In genomic region chr7:92527300-92528187, GRCh38 we compare ENCODE assay signal across 8 cellular contexts. TPM values are rescaled to one million over a fixed set of nuclear protein-coding genes. Genes with fewer than 3 reads are reported as not detected.
A peak's percentile ranks its signal among the peaks of the same experiment; 100 is the strongest.
DNase-seq lines count a peak whose midpoint lies in the region; ATAC-seq and TF ChIP-seq lines count a peak whose summit lies in the region.

No MANE protein-coding gene starts in this region.

- TF ChIP-seq CTCF in fibroblast of villous mesenchyme (IDR thresholded peaks at IDR 0.05; ENCODE audit: insufficient read depth, low read depth, low read length) (peak; percentile 19), testis (IDR thresholded peaks at IDR 0.05) (no peak)

- peak; percentile 34 to 67 (median 43) for DNase-seq in CD8-positive, alpha-beta memory T cell
- DNase-seq in HT1080 (ENCODE audit: low read depth) (peak; percentile 49), RPMI7951 (ENCODE audit: low read depth) (peak; percentile 62), fibroblast of villous mesenchyme (ENCODE audit: low read depth) (peak; percentile 64), neuronal stem cell (ENCODE audit: low spot score) (peak; percentile 36), testis (peak; percentile 60)
- peak; percentile 35 for DNase-seq in activated T-helper 9 cell treated with anti-CD3 and anti-CD28 coated beads, Interleukin-2, amount 50 U/mL, for 16 hours (ENCODE audit: low read depth)

- no peak overlapping the region for H2BK15ac ChIP-seq in neuronal stem cell (ENCODE audit: low read length)

- peak; percentile 17 for ATAC-seq in GM19468 (IDR thresholded peaks at IDR 0.05; ENCODE audit: extremely low read depth, unreplicated experiment)

- H3K27ac ChIP-seq in CD8-positive, alpha-beta memory T cell (ENCODE audit: low read depth, low read length), result peak overlapping the region; percentile 77
- H3K27ac ChIP-seq in neuronal stem cell (replicated peaks; ENCODE audit: low read length) (peak overlapping the region; percentile 49), testis (peak overlapping the region; percentile 86 to 88)

- peak overlapping the region; percentile 95 for H3K23ac ChIP-seq in neuronal stem cell (ENCODE audit: low read depth, low read length, poor library complexity)

- H4K8ac ChIP-seq in neuronal stem cell (ENCODE audit: low read depth, low read length), result no peak overlapping the region

- H3K36me3 ChIP-seq in CD8-positive, alpha-beta memory T cell (ENCODE audit: insufficient read depth, low read length), result peaks cover 7% of the 10 kb centered on the region
- peaks cover 8 to 25% of the 10 kb centered on the region in 2 donors for H3K36me3 ChIP-seq in neuronal stem cell (replicated peaks in 1 of 2; ENCODE audit: control insufficient read depth in 2 of 2, insufficient read depth in 2 of 2, low read length in 2 of 2)
- H3K36me3 ChIP-seq in testis (ENCODE audit: low read depth, missing control alignments), result no peaks in the 10 kb centered on the region

- no peak overlapping the region for H3K4ac ChIP-seq in neuronal stem cell (ENCODE audit: low read length)

- no peak for TF ChIP-seq POLR2A in testis (IDR thresholded peaks at IDR 0.05)

- CTCF ChIA-PET in CD8-positive, alpha-beta memory T cell (lab: Charles Lee), result interaction anchor here (1.2 to 3.4 kb wide), 15 partner anchors 11 to 586 kb away, joined by 3 to 19 read pairs (median 5); partner anchors contain the start of genes ANKIB1, CDK6, GATAD1 and KRIT1

- no peak overlapping the region for H4K91ac ChIP-seq in neuronal stem cell (ENCODE audit: low read depth, low read length, poor library complexity)

- H3K27ac Mint-ChIP-seq in CD8-positive, alpha-beta memory T cell, result peak overlapping the region; percentile 87 to 98 (median 94)

- peaks cover 34 to 53% (median 52%) of the 10 kb centered on the region in 3 donors for H3K4me1 Mint-ChIP-seq in CD8-positive, alpha-beta memory T cell

- H3K79me1 ChIP-seq in neuronal stem cell (ENCODE audit: low read depth, low read length), result peaks cover 5% of the 10 kb centered on the region

- H3K14ac ChIP-seq in neuronal stem cell (ENCODE audit: low read length), result no peak overlapping the region

- peak overlapping the region; percentile 86 to 97 (median 89) for H3K4me3 Mint-ChIP-seq in CD8-positive, alpha-beta memory T cell

- no peak overlapping the region for H2BK5ac ChIP-seq in neuronal stem cell (ENCODE audit: low read length)

- intact Hi-C loops in testis (cut with DNase I; ENCODE audit: low total_unique reads), result no loop called here

- no peak overlapping the region for H2BK12ac ChIP-seq in neuronal stem cell (ENCODE audit: low read length)

- no peaks in the 10 kb centered on the region for H3K27me3 ChIP-seq in CD8-positive, alpha-beta memory T cell (ENCODE audit: insufficient read depth, low read length, poor library complexity, severe bottlenecking)
- H3K27me3 ChIP-seq in neuronal stem cell (ENCODE audit: control insufficient read depth in 3 of 3, insufficient read depth in 3 of 3, low read depth in 1 of 3, low read length in 3 of 3) (no peaks in the 10 kb centered on the region), testis (no peaks in the 10 kb centered on the region)

- WGBS in neuronal stem cell (ENCODE audit: extremely low coverage in 2 of 2, insufficient read length in 2 of 2, insufficient replicate concordance in 1 of 2), 2 donors, result no CpG with 5 or more reads among the region's 31 CpGs
- WGBS in testis, 2 donors, result 0 to 1% methylated on average over 29 to 31 of the region's 31 CpGs

- H2BK120ac ChIP-seq in neuronal stem cell (ENCODE audit: low read depth, low read length), result no peak overlapping the region

- peaks cover 17% of the 10 kb centered on the region for H3K4me1 ChIP-seq in CD8-positive, alpha-beta memory T cell (ENCODE audit: insufficient read depth, low read length)
- H3K4me1 ChIP-seq in neuronal stem cell (ENCODE audit: control insufficient read depth in 2 of 2, insufficient read depth in 1 of 2, low read depth in 1 of 2, low read length in 2 of 2) (peaks cover 0 to 7% of the 10 kb centered on the region in 2 donors), testis (peaks cover 13% of the 10 kb centered on the region)

- H3K36me3 Mint-ChIP-seq in CD8-positive, alpha-beta memory T cell, result peaks cover 0 to 45% (median 12%) of the 10 kb centered on the region in 3 donors

- no peaks in the 10 kb centered on the region for H3K9me3 ChIP-seq in CD8-positive, alpha-beta memory T cell (ENCODE audit: low read length)
- H3K9me3 ChIP-seq in neuronal stem cell (replicated peaks in 1 of 2; ENCODE audit: control insufficient read depth in 2 of 2, insufficient read depth in 1 of 2, low read depth in 1 of 2, low read length in 2 of 2) (no peaks in the 10 kb centered on the region), testis (no peaks in the 10 kb centered on the region)

- H2AK5ac ChIP-seq in neuronal stem cell (ENCODE audit: low read depth, low read length), result peak overlapping the region; percentile 90

- peaks cover 0 to 3% of the 10 kb centered on the region in 2 donors for H3K27me3 Mint-ChIP-seq in CD8-positive, alpha-beta memory T cell

- peak overlapping the region; percentile 79 for H3K4me2 ChIP-seq in neuronal stem cell (ENCODE audit: insufficient read depth, low read length, poor library complexity, severe bottlenecking)

- peak overlapping the region; percentile 93 for H3K18ac ChIP-seq in neuronal stem cell (ENCODE audit: low read length)

- POLR2A ChIA-PET in CD8-positive, alpha-beta memory T cell (lab: Charles Lee), result interaction anchor here (0.9 to 2.0 kb wide), 9 partner anchors 13 to 704 kb away, joined by 3 to 32 read pairs (median 4); partner anchors contain the start of genes ANKIB1, FAM133B, GATAD1 and KRIT1

- peak overlapping the region; percentile 90 for H3K4me3 ChIP-seq in CD8-positive, alpha-beta memory T cell (ENCODE audit: low read length)
- H3K4me3 ChIP-seq in fibroblast of villous mesenchyme (ENCODE audit: low read depth, low read length) (peak overlapping the region; percentile 80), neuronal stem cell (ENCODE audit: low read length in 2 of 2) (peak overlapping the region; percentile 98 to 99), testis (peak overlapping the region; percentile 88 to 94)

- peak overlapping the region; percentile 97 for H3K9ac ChIP-seq in neuronal stem cell (ENCODE audit: low read depth, low read length, poor library complexity)

- peak overlapping the region; percentile 97 for H2AFZ ChIP-seq in neuronal stem cell (ENCODE audit: low read length)

- no peaks in the 10 kb centered on the region for H3K9me3 Mint-ChIP-seq in CD8-positive, alpha-beta memory T cell

RNA-seq across cellular contexts. Expression of gene PEX1, which starts 0.8 kb away (rescaled TPM):
- total RNA-seq in CD8-positive, alpha-beta memory T cell, result 10 to 100 TPM; 17.8 to 18.0 TPM
- polyA plus RNA-seq in CD8-positive, alpha-beta memory T cell, result 9.2 TPM
- total RNA-seq in HT1080 (2014; rRNA removed; shearing (Covaris generic)), result 7.2 TPM in 2 replicates
- polyA plus RNA-seq in HT1080 (2015; cell fraction: cytosol; rRNA removed), result 7.3 and 14.9 TPM in 2 replicates
- polyA plus RNA-seq in HT1080 (2015; cell fraction: nucleus; rRNA removed), result 50.6 and 50.9 TPM in 2 replicates
- 11.6 and 13.2 TPM in 2 replicates for total RNA-seq in RPMI7951 (2014; rRNA removed; shearing (Covaris generic))
- total RNA-seq in fibroblast of villous mesenchyme, result 17.1 and 30.2 TPM in 2 replicates
- 22.6 TPM for polyA plus RNA-seq in neuronal stem cell (2013, experiment 1 of 2)
- polyA plus RNA-seq in neuronal stem cell (2013, experiment 2 of 2), result 21.8 TPM
- 10 to 100 TPM; 27.4 to 29.4 TPM for total RNA-seq in testis
- polyA plus RNA-seq in testis (ENCODE audit: insufficient read depth, low read depth, low replicate concordance), result 20.4 TPM

RNA-seq across cellular contexts. Expression of gene RBM48, which starts 1.1 kb away (rescaled TPM):
- 10 to 100 TPM; 15.7 to 18.0 TPM for total RNA-seq in CD8-positive, alpha-beta memory T cell
- polyA plus RNA-seq in CD8-positive, alpha-beta memory T cell, result 28.3 TPM
- 9.1 TPM in 2 replicates for total RNA-seq in HT1080 (2014; rRNA removed; shearing (Covaris generic))
- polyA plus RNA-seq in HT1080 (2015; cell fraction: cytosol; rRNA removed), result 13.7 and 13.8 TPM in 2 replicates
- 19.5 and 24.2 TPM in 2 replicates for polyA plus RNA-seq in HT1080 (2015; cell fraction: nucleus; rRNA removed)
- 9.2 and 9.6 TPM in 2 replicates for total RNA-seq in RPMI7951 (2014; rRNA removed; shearing (Covaris generic))
- 5.8 and 9.9 TPM in 2 replicates for total RNA-seq in fibroblast of villous mesenchyme
- polyA plus RNA-seq in neuronal stem cell (2013, experiment 1 of 2), result 12.2 TPM
- polyA plus RNA-seq in neuronal stem cell (2013, experiment 2 of 2), result 13.1 TPM
- 10 to 100 TPM; 20.5 to 22.5 TPM for total RNA-seq in testis
- 20.3 TPM for polyA plus RNA-seq in testis (ENCODE audit: insufficient read depth, low read depth, low replicate concordance)

RNA-seq across cellular contexts. Expression of gene ERVW-1, which starts 49.8 kb away (rescaled TPM):
- total RNA-seq in CD8-positive, alpha-beta memory T cell, result not detected
- polyA plus RNA-seq in CD8-positive, alpha-beta memory T cell, result not detected
- total RNA-seq in HT1080 (2014; rRNA removed; shearing (Covaris generic)), result not detected in 2 replicates
- not detected in 2 replicates for polyA plus RNA-seq in HT1080 (2015; cell fraction: cytosol; rRNA removed)
- polyA plus RNA-seq in HT1080 (2015; cell fraction: nucleus; rRNA removed), result not detected in 2 replicates
- total RNA-seq in RPMI7951 (2014; rRNA removed; shearing (Covaris generic)), result not detected in 2 replicates
- total RNA-seq in fibroblast of villous mesenchyme (not detected in 2 replicates), testis (10 to 100 TPM in 1 of 2 donors, 1 to 10 TPM in 1; 7.5 to 16.5 TPM)
- polyA plus RNA-seq in neuronal stem cell (2013, experiment 1 of 2), result not detected
- not detected for polyA plus RNA-seq in neuronal stem cell (2013, experiment 2 of 2)
- 17.5 TPM for polyA plus RNA-seq in testis (ENCODE audit: insufficient read depth, low read depth, low replicate concordance)

Comparison
In these comparisons a context has a peak if more than half of its experiments do, and no peak if none do; other contexts are left out.
1. Peak in every context shown above with its lines: DNase-seq, ATAC-seq, H3K4me3 ChIP-seq and H3K27ac ChIP-seq.